23 cellular contexts compared by ENCODE assay signal in the genomic region with DNA sequence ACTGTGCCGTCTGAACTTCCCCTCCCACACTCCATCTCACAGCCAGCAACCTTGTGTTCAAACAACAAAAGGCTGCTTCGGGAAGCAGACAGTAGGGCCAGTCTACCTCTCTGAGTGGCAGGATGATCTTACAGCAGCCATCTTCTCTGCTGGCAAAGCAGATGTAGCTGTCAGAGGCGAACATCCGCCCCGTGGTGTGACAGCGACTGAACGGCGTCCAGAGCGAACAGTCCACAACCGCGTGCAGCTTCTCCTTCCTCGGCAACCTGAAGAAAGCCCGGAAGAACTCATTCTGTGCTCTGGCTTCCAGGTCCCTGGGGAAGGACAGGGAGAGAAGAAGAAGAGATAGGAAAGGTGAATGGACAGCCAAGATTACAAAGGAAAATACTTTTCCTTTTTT.
"Had no signal": no experiment of that assay in that cellular context is flagged by ENCODE, and none has a peak within 500 bp of the region (broad histone marks: within the 10 kb centered on the region; RNA-seq: fewer than 3 reads in every experiment).

No MANE protein-coding gene starts in this region.

- H3K79me2 ChIP-seq: hepatocyte, parathyroid adenoma had no signal

- H3K27ac ChIP-seq: gastroesophageal sphincter, hepatocyte, parathyroid adenoma, thyroid gland had no signal

- H3K27me3 ChIP-seq: gastroesophageal sphincter, heart left ventricle, hepatocyte, stomach, thyroid gland had no signal

- H2AFZ ChIP-seq: hepatocyte, parathyroid adenoma had no signal

- H3K4me1 Mint-ChIP-seq: stimulated activated effector memory CD8-positive, alpha-beta T cell treated with anti-CD3 and anti-CD28 coated beads, Interleukin-12 subunit alpha, Interleukin-12 subunit beta, amount 100 ng/mL, for 72 hours had no signal

- H3K4me3 ChIP-seq: gastroesophageal sphincter, heart left ventricle, hepatocyte, lung, mucosa of descending colon, smooth muscle cell, stomach, thyroid gland had no signal

- H3K27me3 Mint-ChIP-seq: memory B cell, progenitor cell of endocrine pancreas, type B pancreatic cell had no signal

- H3K36me3 Mint-ChIP-seq: naive B cell; natural killer cell treated with Interleukin-12 subunit alpha and Interleukin-12 subunit beta and Interleukin-15 and Interleukin-18, amount 100 ng/mL, for 72 hours; stimulated activated effector memory CD8-positive, alpha-beta T cell treated with anti-CD3 and anti-CD28 coated beads, Interleukin-12 subunit alpha, Interleukin-12 subunit beta, amount 100 ng/mL, for 72 hours had no signal

- DNase-seq: cerebellar nuclear complex; cortex of kidney; heart left ventricle; kidney; mucosa of descending colon; naive B cell; stimulated activated CD4-positive, alpha-beta T cell treated with anti-CD3 and anti-CD28 coated beads, Interleukin-12 subunit alpha, Interleukin-12 subunit beta, amount 100 ng/mL, for 4 hours; stimulated activated CD4-positive, alpha-beta T cell treated with anti-CD3 and anti-CD28 coated beads, Interleukin-1b, Interleukin-23, amount 100 ng/mL, for 48 hours; stimulated activated CD4-positive, alpha-beta T cell treated with anti-CD3 and anti-CD28 coated beads, Interleukin-4, amount 100 ng/mL, for 24 hours; stimulated activated naive CD4-positive, alpha-beta T cell treated with Interleukin-2 at 50 U/mL for 16 hours; stomach; thyroid gland had no signal

- H3K4me2 ChIP-seq: hepatocyte, smooth muscle cell had no signal

- FAIRE-seq: kidney had no signal

- H3K9me3 Mint-ChIP-seq: memory B cell; mesothelial cell of epicardium; naive B cell; natural killer cell treated with Interleukin-12 subunit alpha and Interleukin-12 subunit beta and Interleukin-15 and Interleukin-18, amount 100 ng/mL, for 72 hours; stimulated activated effector memory CD8-positive, alpha-beta T cell treated with anti-CD3 and anti-CD28 coated beads, Interleukin-12 subunit alpha, Interleukin-12 subunit beta, amount 100 ng/mL, for 72 hours; type B pancreatic cell had no signal

- H3K27ac Mint-ChIP-seq: memory B cell; mesothelial cell of epicardium; naive B cell; natural killer cell treated with Interleukin-12 subunit alpha and Interleukin-12 subunit beta and Interleukin-15 and Interleukin-18, amount 100 ng/mL, for 72 hours; progenitor cell of endocrine pancreas; stimulated activated effector memory CD8-positive, alpha-beta T cell treated with anti-CD3 and anti-CD28 coated beads, Interleukin-12 subunit alpha, Interleukin-12 subunit beta, amount 100 ng/mL, for 72 hours; type B pancreatic cell had no signal

- H3K9me3 ChIP-seq: gastroesophageal sphincter, heart left ventricle, mucosa of descending colon, stomach, thyroid gland had no signal

- H3K9ac ChIP-seq: parathyroid adenoma had no signal

- H3K4me3 Mint-ChIP-seq: memory B cell; mesothelial cell of epicardium; naive B cell; natural killer cell treated with Interleukin-12 subunit alpha and Interleukin-12 subunit beta and Interleukin-15 and Interleukin-18, amount 100 ng/mL, for 72 hours; stimulated activated effector memory CD8-positive, alpha-beta T cell treated with anti-CD3 and anti-CD28 coated beads, Interleukin-12 subunit alpha, Interleukin-12 subunit beta, amount 100 ng/mL, for 72 hours; type B pancreatic cell had no signal

- H3K4me1 ChIP-seq: gastroesophageal sphincter, parathyroid adenoma, thyroid gland had no signal
